In genomic region chr13:85334187-85334586, GRCh38 we compare ENCODE assay signal across 20 cellular contexts.
"Had no signal": no experiment of that assay in that cellular context is flagged by ENCODE, and none has a peak within 500 bp of the region (broad histone marks: within the 10 kb centered on the region; RNA-seq: fewer than 3 reads in every experiment).

No MANE protein-coding gene starts in this region.

- FAIRE-seq: RCC 7860 had no signal

- DNase-seq: KBM-7, MV-4-11, NCI-H1048, NCI-H1105, NCI-H1417, NCI-H1436 treated with DMSO at 0.1 percent for 48 hours, NCI-H1694, NCI-H187 treated with DMSO at 0.1 percent for 48 hours, NCI-H2029 treated with DMSO at 0.1 percent for 48 hours, NCI-H2171 treated with DMSO at 0.1 percent for 48 hours, NCI-H345, NCI-H446 treated with DMSO at 0.1 percent for 48 hours, NCI-H510A treated with DMSO at 0.1 percent for 48 hours, NCI-H526, Right ventricle myocardium superior, RPMI8226, SIG-M5, SK-N-SH, T-helper 1 cell had no signal
